ENCODE assay signal across 19 cellular contexts in genomic region chr1:227228201-227228600, GRCh38.
A peak's percentile ranks its signal among the peaks of the same experiment; 100 is the strongest.
DNase-seq lines count a peak whose midpoint lies in the region; ATAC-seq, FAIRE-seq and TF ChIP-seq lines count a peak whose summit lies in the region.
"Had no signal": no experiment of that assay in that cellular context is flagged by ENCODE, and none has a peak within 500 bp of the region (broad histone marks: within the 10 kb centered on the region; RNA-seq: fewer than 3 reads in every experiment).

No MANE protein-coding gene starts in this region.

- H3K9me3 ChIP-seq in A549 = no peaks in the 10 kb centered on the region
- H3K9me3 ChIP-seq: BE2C had no signal

- POLR2A ChIA-PET in A549 (lab: Yijun Ruan, JAX) = no interaction called here

- no peak overlapping the region for H3K4me2 ChIP-seq in A549
- H3K4me2 ChIP-seq: BLaER1 had no signal

- no peak for TF ChIP-seq RAD21 in A549 (conservative IDR thresholded peaks at IDR 0.05 in 1 of 2, IDR thresholded peaks at IDR 0.05 in 1 of 2)

- TF ChIP-seq CTCF in A549 (IDR thresholded peaks at IDR 0.05) = no peak

- CTCF ChIA-PET in A549 (lab: Yijun Ruan, JAX) = no interaction called here

- DNase-seq in A549 (ENCODE audit: low read depth in 1 of 2, low spot score in 1 of 2) (no peak), H54 (ENCODE audit: insufficient read length, low spot score) (no peak), OCI-M1 (lab: John Stamatoyannopoulos, UW) (peak; percentile 22)
- no peak for DNase-seq in activated T-cell treated with anti-CD3 and anti-CD28 coated beads, Interleukin-2, amount 50 U/mL, for 48 hours
- no peak for DNase-seq in activated naive CD4-positive, alpha-beta T cell (lab: John Stamatoyannopoulos, UW)
- DNase-seq: ACHN; BE2C; C1 segment of cervical spinal cord; CD4-positive, alpha-beta memory T cell; CD4-positive, CD25-positive, alpha-beta regulatory T cell; CD8-positive, alpha-beta memory T cell; COR-L47; DMS79 treated with DMSO at 0.1 percent for 48 hours; GF-D8 had no signal

- H3K27ac ChIP-seq in A549 = no peak overlapping the region
- H3K27ac ChIP-seq: 22Rv1, BLaER1 had no signal

- WGBS in A549 (ENCODE audit: missing lambda C conversion rate) = 93% methylated on average over 3 of the region's 3 CpGs

- peaks cover 17% of the 10 kb centered on the region for H3K4me1 ChIP-seq in A549
- H3K4me1 ChIP-seq: BE2C, BLaER1 had no signal

- TF ChIP-seq EP300 in A549 (IDR thresholded peaks at IDR 0.05) = no peak

- peak; percentile 32 for FAIRE-seq in A549 (lab: Jason Lieb, UNC)
- peak; percentile 6 for FAIRE-seq in H54 (lab: Jason Lieb, UNC)
- FAIRE-seq: G401.6, GM12891 had no signal

- no peak overlapping the region for H3K4me3 ChIP-seq in A549
- H3K4me3 ChIP-seq: BLaER1 had no signal

- ATAC-seq in A549 (no peak), GM18511 (IDR thresholded peaks at IDR 0.05; ENCODE audit: unreplicated experiment) (no peak)

- no peak for TF ChIP-seq POLR2A in A549 (IDR thresholded peaks at IDR 0.05; ENCODE audit: low read length)
- TF ChIP-seq POLR2A in H54 (IDR thresholded peaks at IDR 0.05; ENCODE audit: low read depth, low read length) = no peak

TF ChIP-seq in A549, 52 proteins besides CTCF, POLR2A, EP300 and RAD21:
- no peak for TF ChIP-seq FOSL2 (IDR thresholded peaks at IDR 0.05)
- TF ChIP-seq FOSL2 (CRISPR knock-in tag; IDR thresholded peaks at IDR 0.05) = no peak
- TF ChIP-seq HEYL (CRISPR knock-in tag; IDR thresholded peaks at IDR 0.05) = no peak
- no peak for TF ChIP-seq RARB (CRISPR knock-in tag; IDR thresholded peaks at IDR 0.05)
- no peak for TF ChIP-seq ATOH8 (CRISPR knock-in tag; IDR thresholded peaks at IDR 0.05; ENCODE audit: low read depth)
TF ChIP-seq in A549: peak in this region for 0.
